In the genomic region with DNA sequence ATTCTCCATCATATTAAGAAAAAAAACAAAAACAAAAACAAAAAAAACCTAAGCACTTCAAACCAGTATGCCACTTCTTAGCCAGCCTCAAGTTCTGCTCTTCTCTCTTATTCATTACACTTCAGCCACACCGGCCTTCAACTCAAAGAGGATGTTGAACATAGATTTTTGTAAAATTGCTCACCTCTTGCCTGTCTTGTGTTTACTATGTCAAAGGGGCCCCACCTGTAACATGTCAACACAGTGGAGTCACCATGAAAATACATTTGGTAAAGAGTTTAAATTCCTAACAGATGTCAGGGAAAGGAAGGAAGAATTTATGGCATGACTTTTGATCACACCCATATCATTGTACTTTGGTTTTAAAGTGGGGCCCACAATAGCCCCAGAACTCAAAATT, we compare ENCODE assay signal across 27 cellular contexts.
"Had no signal": no experiment of that assay in that cellular context is flagged by ENCODE, and none has a peak within 500 bp of the region (broad histone marks: within the 10 kb centered on the region; RNA-seq: fewer than 3 reads in every experiment).

No MANE protein-coding gene starts in this region.

- H3K36me3 Mint-ChIP-seq: immature natural killer cell; natural killer cell; stimulated activated naive B cell treated with anti-CD40 and anti-IgM and Interleukin-4, amounts not matched to agents 10 μg/mL and 1 μg/mL and 100 μg/mL, for 72 hours had no signal

- H3K36me3 ChIP-seq: esophagus muscularis mucosa, heart right ventricle, lower lobe of right lung, ovary, sigmoid colon, suprapubic skin, transverse colon, vagina had no signal

- DNase-seq: dorsolateral prefrontal cortex; effector CD4-positive, alpha-beta T cell; foreskin melanocyte; glutamatergic neuron; heart right ventricle; hypothalamus; immature natural killer cell; islet precursor cell; kidney glomerular epithelial cell; left colon; left ventricle myocardium superior; lower lobe of right lung; natural killer cell; occipital lobe; ovary; posterior cingulate gyrus; psoas muscle; right cardiac atrium; sigmoid colon; stimulated activated CD4-positive, alpha-beta T cell treated with anti-CD3 and anti-CD28 coated beads, Interleukin-2, amount 100 ng/mL, for 24 hours; stimulated activated CD4-positive, alpha-beta T cell treated with anti-CD3 and anti-CD28 coated beads, Interleukin-4, amount 100 ng/mL, for 24 hours; stimulated activated naive B cell treated with anti-CD40 and anti-IgM and Interleukin-4, amounts not matched to agents 10 μg/mL and 1 μg/mL and 100 μg/mL, for 72 hours; transverse colon had no signal

- H3K9me3 Mint-ChIP-seq: stimulated activated naive CD8-positive, alpha-beta T cell treated with anti-CD3 and anti-CD28 coated beads, Interleukin-15, Interleukin-2, amounts not matched to agents 100 ng/mL and 50 ng/mL, for 24 hours had no signal

- ATAC-seq: heart right ventricle; left colon; left ventricle myocardium superior; lower lobe of right lung; natural killer cell; psoas muscle; right cardiac atrium; stimulated activated naive B cell treated with anti-CD40 and anti-IgM and Interleukin-4, amounts not matched to agents 10 μg/mL and 1 μg/mL and 100 μg/mL, for 72 hours had no signal

- H3K27ac Mint-ChIP-seq: immature natural killer cell; natural killer cell; stimulated activated naive B cell treated with anti-CD40 and anti-IgM and Interleukin-4, amounts not matched to agents 10 μg/mL and 1 μg/mL and 100 μg/mL, for 72 hours; stimulated activated naive CD8-positive, alpha-beta T cell treated with anti-CD3 and anti-CD28 coated beads, Interleukin-15, Interleukin-2, amounts not matched to agents 100 ng/mL and 50 ng/mL, for 24 hours had no signal

- H3K9me3 ChIP-seq: esophagus muscularis mucosa, lower lobe of right lung, psoas muscle, sigmoid colon, suprapubic skin, transverse colon, vagina had no signal

- H3K27ac ChIP-seq: dorsolateral prefrontal cortex, esophagus muscularis mucosa, heart right ventricle, lower lobe of right lung, ovary, psoas muscle, sigmoid colon, suprapubic skin, transverse colon, vagina had no signal

- H3K4me1 ChIP-seq: esophagus muscularis mucosa, heart right ventricle, lower lobe of right lung, psoas muscle, sigmoid colon, suprapubic skin, transverse colon, vagina had no signal

- H3K4me1 Mint-ChIP-seq: immature natural killer cell; natural killer cell; stimulated activated naive B cell treated with anti-CD40 and anti-IgM and Interleukin-4, amounts not matched to agents 10 μg/mL and 1 μg/mL and 100 μg/mL, for 72 hours had no signal

- H3K27me3 ChIP-seq: esophagus muscularis mucosa, heart right ventricle, ovary, sigmoid colon, suprapubic skin, transverse colon, vagina had no signal

- H3K4me3 ChIP-seq: dorsolateral prefrontal cortex, esophagus muscularis mucosa, heart right ventricle, lower lobe of right lung, ovary, psoas muscle, sigmoid colon, suprapubic skin, transverse colon, vagina had no signal

- H3K4me3 Mint-ChIP-seq: immature natural killer cell; natural killer cell; stimulated activated naive B cell treated with anti-CD40 and anti-IgM and Interleukin-4, amounts not matched to agents 10 μg/mL and 1 μg/mL and 100 μg/mL, for 72 hours; stimulated activated naive CD8-positive, alpha-beta T cell treated with anti-CD3 and anti-CD28 coated beads, Interleukin-15, Interleukin-2, amounts not matched to agents 100 ng/mL and 50 ng/mL, for 24 hours had no signal

- H3K27me3 Mint-ChIP-seq: stimulated activated naive B cell treated with anti-CD40 and anti-IgM and Interleukin-4, amounts not matched to agents 10 μg/mL and 1 μg/mL and 100 μg/mL, for 72 hours; stimulated activated naive CD8-positive, alpha-beta T cell treated with anti-CD3 and anti-CD28 coated beads, Interleukin-15, Interleukin-2, amounts not matched to agents 100 ng/mL and 50 ng/mL, for 24 hours had no signal
